ENCODE assay signal across 11 cellular contexts in the genomic region with DNA sequence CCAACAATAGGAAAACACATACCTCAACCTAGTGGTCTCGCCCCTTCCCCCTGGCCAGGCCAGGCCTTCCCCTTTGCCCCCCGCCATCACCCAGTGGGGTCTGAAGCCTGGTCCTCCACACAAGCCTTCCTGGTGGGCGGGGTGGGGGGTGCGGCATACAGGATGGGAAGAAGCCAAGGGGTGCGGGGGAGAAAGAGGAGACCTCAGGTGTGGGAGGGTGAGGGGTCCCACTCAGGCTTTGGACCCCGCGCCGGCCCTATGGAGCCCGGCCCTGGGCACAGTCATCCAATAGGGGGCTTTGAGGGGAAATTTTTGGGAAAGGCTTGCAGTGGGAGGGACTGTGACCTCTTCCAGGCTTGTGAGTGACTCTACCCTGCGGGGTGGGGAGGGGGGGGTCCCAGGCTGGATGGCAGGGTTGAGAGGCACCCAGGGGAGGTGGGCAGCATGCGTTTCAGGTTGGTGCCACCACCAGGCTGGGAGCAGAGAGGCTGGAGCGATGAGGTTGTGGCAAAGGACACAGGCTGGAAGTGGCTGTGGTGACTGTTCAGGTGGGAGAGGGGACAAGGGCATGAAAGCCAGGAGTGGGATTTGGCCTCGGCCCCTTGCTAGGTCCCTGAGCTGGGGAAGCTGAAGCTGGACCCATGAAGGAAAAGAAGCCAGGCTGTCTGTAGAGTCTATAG. TPM values are rescaled to one million over a fixed set of nuclear protein-coding genes. Genes with fewer than 3 reads are reported as not detected.
DNase-seq lines count a peak whose midpoint lies in the region; ATAC-seq and TF ChIP-seq lines count a peak whose summit lies in the region.
"Had no signal": no experiment of that assay in that cellular context is flagged by ENCODE, and none has a peak within 500 bp of the region (broad histone marks: within the 10 kb centered on the region; RNA-seq: fewer than 3 reads in every experiment).

No MANE protein-coding gene starts in this region.

- no peak for ATAC-seq in GM19397 (IDR thresholded peaks at IDR 0.05; ENCODE audit: unreplicated experiment)

- intact Hi-C loops in activated CD4-positive, alpha-beta memory T cell treated with anti-CD3 and anti-CD28 coated beads for 36 hours (cut with micrococcal nuclease) = loop anchor here (5.0 to 10.0 kb wide), 2 partner anchors 308 to 596 kb away; a partner anchor contains a TSS
- intact Hi-C loops in colonic mucosa (cut with DNase I) = no loop called here

- H3K9me3 Mint-ChIP-seq in activated CD4-positive, alpha-beta memory T cell treated with anti-CD3 and anti-CD28 coated beads for 36 hours = no peaks in the 10 kb centered on the region
- H3K9me3 Mint-ChIP-seq in immature natural killer cell = no peaks in the 10 kb centered on the region

- H3K4me1 ChIP-seq in subcutaneous abdominal adipose tissue (ENCODE audit: control insufficient read depth in 5 of 5, insufficient read depth in 5 of 5, low read length in 5 of 5) (peaks cover 3 to 26% (median 23%) of the 10 kb centered on the region in 5 donors), colonic mucosa (peaks cover 5% of the 10 kb centered on the region)

- H3K9ac ChIP-seq in subcutaneous abdominal adipose tissue (ENCODE audit: low read length in 5 of 5) (no peak overlapping the region), colonic mucosa (ENCODE audit: low read depth in 2 of 2, low read length in 2 of 2) (no peak overlapping the region)

- POLR2A ChIA-PET in activated CD4-positive, alpha-beta memory T cell treated with anti-CD3 and anti-CD28 coated beads for 36 hours (lab: Charles Lee) = interaction anchor here (2.3 kb wide), 1 partner anchor 24 kb away, joined by 14 read pairs; a partner anchor contains a TSS

- CTCF ChIA-PET in activated CD4-positive, alpha-beta memory T cell treated with anti-CD3 and anti-CD28 coated beads for 36 hours (lab: Charles Lee) = interaction anchor here (1.5 kb wide), 1 partner anchor 23 kb away, joined by 3 read pairs; a partner anchor contains a TSS

- H3K36me3 ChIP-seq in subcutaneous abdominal adipose tissue (ENCODE audit: control insufficient read depth in 5 of 5, insufficient read depth in 5 of 5, low read length in 5 of 5) (peaks cover 0 to 10% (median 5%) of the 10 kb centered on the region in 5 donors), colonic mucosa (no peaks in the 10 kb centered on the region)
- H3K36me3 ChIP-seq: cardiac muscle cell had no signal

- no peak overlapping the region for H3K27ac ChIP-seq in subcutaneous abdominal adipose tissue (ENCODE audit: low read depth, low read length)
- no peak overlapping the region for H3K27ac ChIP-seq in colonic mucosa

- H3K9me3 ChIP-seq in subcutaneous abdominal adipose tissue (ENCODE audit: control insufficient read depth in 5 of 5, low read length in 5 of 5) (no peaks in the 10 kb centered on the region), colonic mucosa (no peaks in the 10 kb centered on the region)

- no peaks in the 10 kb centered on the region for H3K27me3 Mint-ChIP-seq in activated CD4-positive, alpha-beta memory T cell treated with anti-CD3 and anti-CD28 coated beads for 36 hours
- peaks cover 0 to 10% (median 4%) of the 10 kb centered on the region in 3 donors for H3K27me3 Mint-ChIP-seq in immature natural killer cell (ENCODE audit: low read depth in 3 of 3)

- no peaks in the 10 kb centered on the region for H3K36me3 Mint-ChIP-seq in activated CD4-positive, alpha-beta memory T cell treated with anti-CD3 and anti-CD28 coated beads for 36 hours
- no peaks in the 10 kb centered on the region for H3K36me3 Mint-ChIP-seq in immature natural killer cell

- TF ChIP-seq CTCF in colonic mucosa (IDR thresholded peaks at IDR 0.05) = no peak

- H3K27me3 ChIP-seq in subcutaneous abdominal adipose tissue (ENCODE audit: control insufficient read depth in 5 of 5, insufficient read depth in 4 of 5, low read length in 5 of 5) = no peaks in the 10 kb centered on the region
- no peaks in the 10 kb centered on the region for H3K27me3 ChIP-seq in colonic mucosa

- H3K4me3 Mint-ChIP-seq in activated CD4-positive, alpha-beta memory T cell treated with anti-CD3 and anti-CD28 coated beads for 36 hours = peak overlapping the region; percentile 39
- H3K4me3 Mint-ChIP-seq in immature natural killer cell = peak overlapping the region; percentile 79 to 91 (median 81)

- H3K27ac Mint-ChIP-seq in activated CD4-positive, alpha-beta memory T cell treated with anti-CD3 and anti-CD28 coated beads for 36 hours = no peak overlapping the region
- peak overlapping the region in 2 of 6 donors; percentile 9 to 71 for H3K27ac Mint-ChIP-seq in immature natural killer cell

- peaks cover 28% of the 10 kb centered on the region for H3K4me1 Mint-ChIP-seq in activated CD4-positive, alpha-beta memory T cell treated with anti-CD3 and anti-CD28 coated beads for 36 hours (ENCODE audit: low read depth)
- H3K4me1 Mint-ChIP-seq in immature natural killer cell = peaks cover 32 to 40% of the 10 kb centered on the region in 2 donors

- H3K4me3 ChIP-seq in subcutaneous abdominal adipose tissue (ENCODE audit: low read depth in 1 of 5, low read length in 5 of 5) (peak overlapping the region in 3 of 5 donors; percentile 71 to 85 (median 81)), colonic mucosa (no peak overlapping the region)

- peak; percentile 59 for DNase-seq in activated effector memory CD4-positive, alpha-beta T cell treated with anti-CD3 and anti-CD28 coated beads, Interleukin-2, amount 50 U/mL, for 16 hours
- DNase-seq in activated effector memory CD4-positive, alpha-beta T cell treated with Interleukin-2 at 50 U/mL for 16 hours = no peak
- DNase-seq in activated CD4-positive, alpha-beta memory T cell treated with anti-CD3 and anti-CD28 coated beads for 36 hours = no peak
- DNase-seq in immature natural killer cell (no peak), colonic mucosa (no peak), amniotic stem cell (lab: John Stamatoyannopoulos, UW) (no peak)
- DNase-seq: activated CD4-positive, CD25-positive, alpha-beta regulatory T cell treated with anti-CD3 and anti-CD28 coated beads, Interleukin-2, amount 50 U/mL, for 72 hours; NCI-H1105 had no signal

RNA-seq across cellular contexts. Expression of a gene that starts 1.3 kb away (rescaled TPM):
- 10 to 100 TPM; 14.4 to 15.9 TPM for total RNA-seq in activated CD4-positive, alpha-beta memory T cell treated with anti-CD3 and anti-CD28 coated beads for 36 hours
- 100 to 1,000 TPM in 1 of 3 donors, 10 to 100 TPM in 2; 78.8 to 191 (median 88.2) TPM for polyA plus RNA-seq in immature natural killer cell
- 10 to 100 TPM in 1 of 2 donors, 1 to 10 TPM in 1; 7.7 to 13.2 TPM for total RNA-seq in colonic mucosa
